1 cellular context compared by ENCODE assay signal in the genomic region with DNA sequence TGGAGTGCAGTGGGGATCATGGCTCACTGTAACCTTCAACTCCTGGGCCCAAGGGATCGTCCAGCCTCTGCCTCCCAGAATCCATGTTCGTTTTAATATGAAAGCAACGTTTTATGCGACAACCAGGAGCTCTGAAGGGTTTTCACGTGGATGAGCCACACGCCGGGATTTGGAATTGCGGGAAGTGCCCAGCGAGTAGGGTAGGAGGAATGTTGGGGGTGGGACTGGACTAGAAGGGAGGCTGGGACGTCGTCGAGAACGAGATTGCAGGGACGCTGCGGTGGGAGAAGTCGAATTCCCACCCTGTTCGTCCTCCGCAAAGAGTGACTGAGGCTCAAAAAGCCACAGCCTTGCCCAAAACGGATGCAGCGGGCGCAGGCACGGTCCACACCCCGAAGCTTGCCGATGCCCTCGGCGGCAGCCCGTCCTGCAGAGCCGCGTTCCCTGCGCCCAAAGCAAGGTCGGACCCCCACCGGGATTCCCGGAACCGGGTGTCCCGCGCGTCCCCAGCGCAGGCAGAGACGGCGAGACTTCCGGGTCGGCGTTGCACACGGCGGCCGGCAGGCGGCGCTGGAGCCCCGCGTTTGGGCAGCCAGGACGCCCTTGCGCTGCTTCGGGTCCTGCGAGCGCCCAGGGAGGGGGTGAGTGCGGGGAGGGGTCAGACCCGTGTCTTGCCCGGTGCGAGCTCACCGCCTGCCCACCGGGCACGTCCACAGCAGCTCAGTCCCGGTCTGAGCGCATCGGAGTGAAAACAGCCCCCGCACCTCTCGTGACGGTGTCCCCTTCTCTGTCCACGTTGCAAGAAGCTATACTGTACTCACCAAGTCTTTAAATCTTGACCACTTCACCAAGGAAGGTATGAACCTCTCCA.
TF ChIP-seq lines count a peak whose summit lies in the region.

No MANE protein-coding gene starts in this region.

TF ChIP-seq in K562, 482 proteins besides CTCF, POLR2A, EP300 and RAD21 (continued from another document and continues in another):
- peak; percentile 73; the same call in 1 of the 2 replicates for TF ChIP-seq REST (CRISPR knock-in tag; IDR thresholded peaks at IDR 0.05; ENCODE audit: low read depth)
- peak; percentile 80 for TF ChIP-seq ETV1 (tag; conservative IDR thresholded peaks at IDR 0.05; ENCODE audit: low read depth)
- TF ChIP-seq MGA (IDR thresholded peaks at IDR 0.05) = 0 out of 2 replicates have a peak, but pooled peaks have one; percentile 7
- TF ChIP-seq RCOR1 (IDR thresholded peaks at IDR 0.05; ENCODE audit: borderline replicate concordance in 1 of 2, low read depth in 2 of 2, low read length in 2 of 2) = peak in 1 of 2 experiments; percentile 33; a peak in 1 of 4 replicates
- TF ChIP-seq HNRNPL (IDR thresholded peaks at IDR 0.05; ENCODE audit: low read depth, low read length) = peak; percentile 80
- no peak for TF ChIP-seq BRD9 (IDR thresholded peaks at IDR 0.05; ENCODE audit: low read depth, partially characterized antibody)
- no peak for TF ChIP-seq OTX1 (CRISPR knock-in tag; IDR thresholded peaks at IDR 0.05)
- no peak for TF ChIP-seq XRCC3 (IDR thresholded peaks at IDR 0.05)
- TF ChIP-seq HMG20A (CRISPR knock-in tag; conservative IDR thresholded peaks at IDR 0.05) = no peak
- TF ChIP-seq LARP7 (IDR thresholded peaks at IDR 0.05) = no peak
- no peak for TF ChIP-seq PBX2 (CRISPR knock-in tag; IDR thresholded peaks at IDR 0.05; ENCODE audit: low read depth)
- no peak for TF ChIP-seq PBX2 (tag; conservative IDR thresholded peaks at IDR 0.05; ENCODE audit: low read depth)
- no peak for TF ChIP-seq POU5F1 (IDR thresholded peaks at IDR 0.05; ENCODE audit: borderline replicate concordance, low read depth, low read length, partially characterized antibody)
- TF ChIP-seq, protein P1, sequence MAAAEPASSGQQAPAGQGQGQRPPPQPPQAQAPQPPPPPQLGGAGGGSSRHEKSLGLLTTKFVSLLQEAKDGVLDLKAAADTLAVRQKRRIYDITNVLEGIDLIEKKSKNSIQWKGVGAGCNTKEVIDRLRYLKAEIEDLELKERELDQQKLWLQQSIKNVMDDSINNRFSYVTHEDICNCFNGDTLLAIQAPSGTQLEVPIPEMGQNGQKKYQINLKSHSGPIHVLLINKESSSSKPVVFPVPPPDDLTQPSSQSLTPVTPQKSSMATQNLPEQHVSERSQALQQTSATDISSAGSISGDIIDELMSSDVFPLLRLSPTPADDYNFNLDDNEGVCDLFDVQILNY (CRISPR knock-in tag; IDR thresholded peaks at IDR 0.05) = no peak
- no peak for TF ChIP-seq IRF2 (CRISPR knock-in tag; IDR thresholded peaks at IDR 0.05)
- TF ChIP-seq KAT7 (CRISPR knock-in tag; IDR thresholded peaks at IDR 0.05; ENCODE audit: borderline replicate concordance) = peak; percentile 27; the same call in 1 of the 2 replicates
- TF ChIP-seq CCNT2 (IDR thresholded peaks at IDR 0.05; ENCODE audit: borderline replicate concordance, extremely low read depth, insufficient read length, low read depth, low read length) = peak; percentile 64
- TF ChIP-seq, protein P2, sequence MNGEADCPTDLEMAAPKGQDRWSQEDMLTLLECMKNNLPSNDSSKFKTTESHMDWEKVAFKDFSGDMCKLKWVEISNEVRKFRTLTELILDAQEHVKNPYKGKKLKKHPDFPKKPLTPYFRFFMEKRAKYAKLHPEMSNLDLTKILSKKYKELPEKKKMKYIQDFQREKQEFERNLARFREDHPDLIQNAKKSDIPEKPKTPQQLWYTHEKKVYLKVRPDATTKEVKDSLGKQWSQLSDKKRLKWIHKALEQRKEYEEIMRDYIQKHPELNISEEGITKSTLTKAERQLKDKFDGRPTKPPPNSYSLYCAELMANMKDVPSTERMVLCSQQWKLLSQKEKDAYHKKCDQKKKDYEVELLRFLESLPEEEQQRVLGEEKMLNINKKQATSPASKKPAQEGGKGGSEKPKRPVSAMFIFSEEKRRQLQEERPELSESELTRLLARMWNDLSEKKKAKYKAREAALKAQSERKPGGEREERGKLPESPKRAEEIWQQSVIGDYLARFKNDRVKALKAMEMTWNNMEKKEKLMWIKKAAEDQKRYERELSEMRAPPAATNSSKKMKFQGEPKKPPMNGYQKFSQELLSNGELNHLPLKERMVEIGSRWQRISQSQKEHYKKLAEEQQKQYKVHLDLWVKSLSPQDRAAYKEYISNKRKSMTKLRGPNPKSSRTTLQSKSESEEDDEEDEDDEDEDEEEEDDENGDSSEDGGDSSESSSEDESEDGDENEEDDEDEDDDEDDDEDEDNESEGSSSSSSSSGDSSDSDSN (IDR thresholded peaks at IDR 0.05; ENCODE audit: borderline replicate concordance in 1 of 2, low read depth in 2 of 2, low read length in 2 of 2) = no peak
- no peak; the same call in 1 of the 2 replicates for TF ChIP-seq ATF4 (CRISPR knock-in tag; IDR thresholded peaks at IDR 0.05)
- 0 out of 2 replicates have a peak, but pooled peaks have one; percentile 45 for TF ChIP-seq KLF1 (tag; IDR thresholded peaks at IDR 0.05)
